8 cellular contexts compared by ENCODE assay signal in genomic region chr18:48711651-48712486, GRCh38.
A peak's percentile ranks its signal among the peaks of the same experiment; 100 is the strongest.
DNase-seq lines count a peak whose midpoint lies in the region; ATAC-seq and TF ChIP-seq lines count a peak whose summit lies in the region.

No MANE protein-coding gene starts in this region.

- no peaks in the 10 kb centered on the region for H3K36me3 ChIP-seq in GM06990 (ENCODE audit: control insufficient read depth, insufficient read depth, low read length)
- no peaks in the 10 kb centered on the region for H3K36me3 ChIP-seq in CD8-positive, alpha-beta T cell (ENCODE audit: insufficient read depth, low read length)

- H3K4me3 ChIP-seq in AG04450 (ENCODE audit: low read depth, low read length) (no peak overlapping the region), GM06990 (replicated peaks; ENCODE audit: low read depth, low read length) (no peak overlapping the region)
- no peak overlapping the region for H3K4me3 ChIP-seq in CD8-positive, alpha-beta T cell (ENCODE audit: low read depth, low read length)

- CTCF ChIA-PET in AG04450 (lab: Charles Lee), result interaction anchor here (0.6 to 1.2 kb wide), 3 partner anchors 35 to 641 kb away, joined by 3 to 5 read pairs (median 3); no protein-coding TSS in a partner anchor
- CTCF ChIA-PET in CD8-positive, alpha-beta T cell (lab: Charles Lee), result interaction anchor here (0.6 kb wide), 2 partner anchors 329 to 546 kb away, joined by 3 read pairs; no protein-coding TSS in a partner anchor

- no peaks in the 10 kb centered on the region for H3K27me3 Mint-ChIP-seq in CD8-positive, alpha-beta T cell (ENCODE audit: low read depth)

- no peaks in the 10 kb centered on the region for H3K4me1 Mint-ChIP-seq in CD8-positive, alpha-beta T cell (ENCODE audit: low read depth)

- H3K27ac Mint-ChIP-seq in CD8-positive, alpha-beta T cell, result no peak overlapping the region

- no peak overlapping the region for H3K4me3 Mint-ChIP-seq in CD8-positive, alpha-beta T cell

- no peak for DNase-seq in AG04450 (ENCODE audit: low read depth, low spot score)
- no peak for DNase-seq in GM06990 (ENCODE audit: extremely low read depth, insufficient read length)
- peak; percentile 63 for DNase-seq in NCI-H2227 (lab: John Stamatoyannopoulos, UW; ENCODE audit: unreplicated experiment)
- peak; percentile 86 for DNase-seq in cerebellar cortex (ENCODE audit: low spot score)
- DNase-seq in kidney tubule cell (ENCODE audit: low spot score), result peak; percentile 39
- DNase-seq in CD8-positive, alpha-beta T cell, result no peak

- POLR2A ChIA-PET in AG04450 (lab: Yijun Ruan, JAX), result no interaction called here
- POLR2A ChIA-PET in CD8-positive, alpha-beta T cell (lab: Charles Lee), result no interaction called here

- H3K36me3 Mint-ChIP-seq in CD8-positive, alpha-beta T cell, result no peaks in the 10 kb centered on the region

- intact Hi-C loops in CD8-positive, alpha-beta T cell (cut with DNase I, micrococcal nuclease), result no loop called here

- no peaks in the 10 kb centered on the region for H3K9me3 ChIP-seq in AG04450 (ENCODE audit: control insufficient read depth, insufficient read depth, low read length)
- no peaks in the 10 kb centered on the region for H3K9me3 ChIP-seq in CD8-positive, alpha-beta T cell (ENCODE audit: low read length)

- no peaks in the 10 kb centered on the region for H3K4me1 ChIP-seq in CD8-positive, alpha-beta T cell (ENCODE audit: insufficient read depth, low read length)

- TF ChIP-seq CTCF in AG04450 (IDR thresholded peaks at IDR 0.05; ENCODE audit: low read depth, low read length) (peak; percentile 66), GM06990 (IDR thresholded peaks at IDR 0.05; ENCODE audit: insufficient read depth, low read length, poor library complexity, severe bottlenecking) (peak; percentile 56)
- TF ChIP-seq CTCF in CD8-positive, alpha-beta T cell (IDR thresholded peaks at IDR 0.05), result no peak

- H3K9me3 Mint-ChIP-seq in CD8-positive, alpha-beta T cell, result no peaks in the 10 kb centered on the region

- no peaks in the 10 kb centered on the region for H3K27me3 ChIP-seq in AG04450 (ENCODE audit: control insufficient read depth, insufficient read depth, low read length)
- H3K27me3 ChIP-seq in GM06990 (replicated peaks; ENCODE audit: control insufficient read depth, insufficient read depth, low read length), result no peaks in the 10 kb centered on the region
- H3K27me3 ChIP-seq in CD8-positive, alpha-beta T cell (ENCODE audit: insufficient read depth, low read length), result no peaks in the 10 kb centered on the region

- ATAC-seq in CD8-positive, alpha-beta T cell, result no peak
- ATAC-seq in HG03135 (IDR thresholded peaks at IDR 0.05; ENCODE audit: unreplicated experiment) (no peak), HG03097 (IDR thresholded peaks at IDR 0.05; ENCODE audit: low FRiP score, unreplicated experiment) (no peak)

- no peak overlapping the region for H3K27ac ChIP-seq in AG04450 (ENCODE audit: low read depth, low read length)
- no peak overlapping the region for H3K27ac ChIP-seq in CD8-positive, alpha-beta T cell (ENCODE audit: low read depth, low read length)

Comparison
In these comparisons a context has a peak if more than half of its experiments do, and no peak if none do; other contexts are left out.
1. DNase-seq: peak in NCI-H2227 (single experiment), cerebellar cortex (single experiment) and kidney tubule cell (single experiment); none in AG04450 (single experiment), GM06990 (single experiment) and CD8-positive, alpha-beta T cell (0 of 7).